Comparison of ENCODE assay signal across 8 cellular contexts in genomic region chr5:141513627-141514329, GRCh38. TPM values are rescaled to one million over a fixed set of nuclear protein-coding genes. Genes with fewer than 3 reads are reported as not detected.
DNase-seq lines count a peak whose midpoint lies in the region; ATAC-seq and TF ChIP-seq lines count a peak whose summit lies in the region.

No MANE protein-coding gene starts in this region.

- H3K4me3 ChIP-seq in fibroblast of lung (replicated peaks in 1 of 4; ENCODE audit: control extremely low read depth in 1 of 4, insufficient read depth in 1 of 4, low read depth in 3 of 4, low read length in 4 of 4): peak overlapping the region; percentile 18 to 47 (median 36)

- H3K27me3 ChIP-seq in fibroblast of lung (ENCODE audit: control insufficient read depth, insufficient read depth, low read length): no peaks in the 10 kb centered on the region

- ATAC-seq in HG02588 (IDR thresholded peaks at IDR 0.05; ENCODE audit: unreplicated experiment) (peak; percentile 31), naive B cell (ENCODE audit: low read depth in 2 of 2) (peak; percentile 26 to 38), HG02938 (IDR thresholded peaks at IDR 0.05; ENCODE audit: unreplicated experiment) (no peak)
- peak; percentile 72 for ATAC-seq in activated T-helper 17 cell treated with anti-CD3 and anti-CD28 coated beads, Interleukin-2, amount 50 U/mL, for 72 hours (replicated peaks)
- peak; percentile 56 to 65 for ATAC-seq in stimulated activated naive B cell treated with anti-CD40 and anti-IgM and Interleukin-4, amounts not matched to agents 10 μg/mL and 1 μg/mL and 100 μg/mL, for 72 hours (replicated peaks)

- no peaks in the 10 kb centered on the region for H3K9me3 ChIP-seq in fibroblast of lung (ENCODE audit: control insufficient read depth, insufficient read depth, low read depth, low read length)

- peaks cover 19% of the 10 kb centered on the region for H3K36me3 ChIP-seq in fibroblast of lung (ENCODE audit: control insufficient read depth, insufficient read depth, low read length)

- H2AFZ ChIP-seq in fibroblast of lung (ENCODE audit: low read length): no peak overlapping the region

- no peaks in the 10 kb centered on the region for H3K27me3 Mint-ChIP-seq in activated T-helper 17 cell treated with anti-CD3 and anti-CD28 coated beads, Interleukin-2, amount 50 U/mL, for 72 hours
- H3K27me3 Mint-ChIP-seq in naive B cell: no peaks in the 10 kb centered on the region
- H3K27me3 Mint-ChIP-seq in stimulated activated naive B cell treated with anti-CD40 and anti-IgM and Interleukin-4, amounts not matched to agents 10 μg/mL and 1 μg/mL and 100 μg/mL, for 72 hours: no peaks in the 10 kb centered on the region

- peaks cover 63% of the 10 kb centered on the region for H3K4me1 ChIP-seq in fibroblast of lung (ENCODE audit: control insufficient read depth, extremely low read depth, insufficient read depth, low read length)

- peak; percentile 87 for DNase-seq in EL
- peak; percentile 11 for DNase-seq in NCI-H748 treated with DMSO at 0.1 percent for 48 hours (lab: John Stamatoyannopoulos, UW)
- peak; percentile 79 to 92 for DNase-seq in fibroblast of lung (ENCODE audit: low read depth in 2 of 2)
- DNase-seq in naive B cell: no peak
- peak; percentile 54 for DNase-seq in stimulated activated naive B cell treated with anti-CD40 and anti-IgM and Interleukin-4, amounts not matched to agents 10 μg/mL and 1 μg/mL and 100 μg/mL, for 72 hours

- H3K4me2 ChIP-seq in fibroblast of lung (ENCODE audit: extremely low read depth, insufficient read depth, low read length): peak overlapping the region; percentile 71

- H3K27ac Mint-ChIP-seq in activated T-helper 17 cell treated with anti-CD3 and anti-CD28 coated beads, Interleukin-2, amount 50 U/mL, for 72 hours: peak overlapping the region; percentile 94
- H3K27ac Mint-ChIP-seq in naive B cell: peak overlapping the region in 3 of 6 donors; percentile 60 to 96 (median 77)
- peak overlapping the region; percentile 87 for H3K27ac Mint-ChIP-seq in stimulated activated naive B cell treated with anti-CD40 and anti-IgM and Interleukin-4, amounts not matched to agents 10 μg/mL and 1 μg/mL and 100 μg/mL, for 72 hours

- peaks cover 34% of the 10 kb centered on the region for H3K4me1 Mint-ChIP-seq in activated T-helper 17 cell treated with anti-CD3 and anti-CD28 coated beads, Interleukin-2, amount 50 U/mL, for 72 hours
- H3K4me1 Mint-ChIP-seq in naive B cell: peaks cover 45 to 66% (median 60%) of the 10 kb centered on the region in 3 donors
- H3K4me1 Mint-ChIP-seq in stimulated activated naive B cell treated with anti-CD40 and anti-IgM and Interleukin-4, amounts not matched to agents 10 μg/mL and 1 μg/mL and 100 μg/mL, for 72 hours: peaks cover 50 to 65% of the 10 kb centered on the region in 2 donors

- H3K79me2 ChIP-seq in fibroblast of lung (ENCODE audit: control insufficient read depth, insufficient read depth, low read length): peaks cover 1% of the 10 kb centered on the region

- H3K9me3 Mint-ChIP-seq in activated T-helper 17 cell treated with anti-CD3 and anti-CD28 coated beads, Interleukin-2, amount 50 U/mL, for 72 hours: no peaks in the 10 kb centered on the region
- H3K9me3 Mint-ChIP-seq in naive B cell: peaks cover 0 to 5% (median 0%) of the 10 kb centered on the region in 7 donors
- peaks cover 0 to 3% of the 10 kb centered on the region in 2 donors for H3K9me3 Mint-ChIP-seq in stimulated activated naive B cell treated with anti-CD40 and anti-IgM and Interleukin-4, amounts not matched to agents 10 μg/mL and 1 μg/mL and 100 μg/mL, for 72 hours

- H3K27ac ChIP-seq in fibroblast of lung (ENCODE audit: insufficient read depth, low read length): peak overlapping the region; percentile 90

- no peaks in the 10 kb centered on the region for H4K20me1 ChIP-seq in fibroblast of lung (ENCODE audit: control insufficient read depth, extremely low read depth, insufficient read depth, low read length)

- peaks cover 8% of the 10 kb centered on the region for H3K36me3 Mint-ChIP-seq in activated T-helper 17 cell treated with anti-CD3 and anti-CD28 coated beads, Interleukin-2, amount 50 U/mL, for 72 hours (ENCODE audit: low read depth)
- H3K36me3 Mint-ChIP-seq in naive B cell: peaks cover 13 to 14% of the 10 kb centered on the region in 2 donors
- H3K36me3 Mint-ChIP-seq in stimulated activated naive B cell treated with anti-CD40 and anti-IgM and Interleukin-4, amounts not matched to agents 10 μg/mL and 1 μg/mL and 100 μg/mL, for 72 hours: peaks cover 34 to 58% of the 10 kb centered on the region in 2 donors

- peak overlapping the region; percentile 87 for H3K4me3 Mint-ChIP-seq in activated T-helper 17 cell treated with anti-CD3 and anti-CD28 coated beads, Interleukin-2, amount 50 U/mL, for 72 hours
- H3K4me3 Mint-ChIP-seq in naive B cell: peak overlapping the region; percentile 81 to 95 (median 90)
- H3K4me3 Mint-ChIP-seq in stimulated activated naive B cell treated with anti-CD40 and anti-IgM and Interleukin-4, amounts not matched to agents 10 μg/mL and 1 μg/mL and 100 μg/mL, for 72 hours: peak overlapping the region; percentile 76 to 77

- H3K9ac ChIP-seq in fibroblast of lung (ENCODE audit: insufficient read depth, low read length): peak overlapping the region; percentile 56

- no peak for TF ChIP-seq CTCF in fibroblast of lung (conservative IDR thresholded peaks at IDR 0.05 in 1 of 2, IDR thresholded peaks at IDR 0.05 in 1 of 2; ENCODE audit: low read depth in 1 of 2, low read length in 2 of 2)

RNA-seq across cellular contexts. Expression of gene PCDHGC5, which starts 24.9 kb away (rescaled TPM):
- total RNA-seq in activated T-helper 17 cell treated with anti-CD3 and anti-CD28 coated beads, Interleukin-2, amount 50 U/mL, for 72 hours: not detected
- 1.3 and 2.6 TPM in 2 replicates for total RNA-seq in fibroblast of lung
- 0.97 and 1.1 TPM in 2 replicates for polyA plus RNA-seq in fibroblast of lung
- 0.82 and 1.0 TPM in 2 replicates for polyA plus RNA-seq in fibroblast of lung (2012)
- polyA minus RNA-seq in fibroblast of lung (ENCODE audit: low replicate concordance): 5.9 and 6.7 TPM in 2 replicates
- not detected for polyA plus RNA-seq in naive B cell (ENCODE audit: low read depth in 6 of 6)

RNA-seq across cellular contexts. Expression of gene PCDHGC4, which starts 28.9 kb away (rescaled TPM):
- total RNA-seq in activated T-helper 17 cell treated with anti-CD3 and anti-CD28 coated beads, Interleukin-2, amount 50 U/mL, for 72 hours: not detected
- total RNA-seq in fibroblast of lung: 1.5 and 3.0 TPM in 2 replicates
- polyA plus RNA-seq in fibroblast of lung (0.48 and 0.76 TPM in 2 replicates), naive B cell (ENCODE audit: low read depth in 6 of 6) (not detected)
- 0.41 and 0.48 TPM in 2 replicates for polyA plus RNA-seq in fibroblast of lung (2012)
- polyA minus RNA-seq in fibroblast of lung (ENCODE audit: low replicate concordance): 5.7 and 7.8 TPM in 2 replicates

RNA-seq across cellular contexts. Expression of gene PCDHGC3, which starts 38.0 kb away (rescaled TPM):
- under 1 TPM in 1 of 2 donors, not detected in 1; 0.56 TPM for total RNA-seq in activated T-helper 17 cell treated with anti-CD3 and anti-CD28 coated beads, Interleukin-2, amount 50 U/mL, for 72 hours
- 59.0 and 63.4 TPM in 2 replicates for total RNA-seq in fibroblast of lung
- polyA plus RNA-seq in fibroblast of lung (106 and 109 TPM in 2 replicates), naive B cell (ENCODE audit: low read depth in 6 of 6) (under 1 TPM in 3 of 6 donors, not detected in 3; 0.35 to 0.86 (median 0.61) TPM)
- 155 and 185 TPM in 2 replicates for polyA plus RNA-seq in fibroblast of lung (2012)
- 188 and 308 TPM in 2 replicates for polyA minus RNA-seq in fibroblast of lung (ENCODE audit: low replicate concordance)

Comparison
In these comparisons a context has a peak if more than half of its experiments do, and no peak if none do; other contexts are left out.
1. RNA of gene PCDHGC3, which starts 38.0 kb away (total RNA-seq): 59.0 to 63.4 TPM in fibroblast of lung; 0.56 TPM in activated T-helper 17 cell treated with anti-CD3 and anti-CD28 coated beads, Interleukin-2, amount 50 U/mL, for 72 hours; every median in the first group is over 10 times any median in the second.
2. Peak in every context shown above with its lines, with median percentiles within 50 percentile points of each other: H3K4me3 Mint-ChIP-seq.